In genomic region chr16:67992661-67993206, GRCh38 we compare ENCODE assay signal across 10 cellular contexts. TPM values are rescaled to one million over a fixed set of nuclear protein-coding genes. Genes with fewer than 3 reads are reported as not detected.
DNase-seq lines count a peak whose midpoint lies in the region; ATAC-seq lines count a peak whose summit lies in the region.
"Had no signal": no experiment of that assay in that cellular context is flagged by ENCODE, and none has a peak within 500 bp of the region (broad histone marks: within the 10 kb centered on the region; RNA-seq: fewer than 3 reads in every experiment).

No MANE protein-coding gene starts in this region.

- peak overlapping the region; percentile 81 for H3K9ac ChIP-seq in mesenchymal stem cell (ENCODE audit: low read length)

- no peak overlapping the region for H2BK5ac ChIP-seq in mesenchymal stem cell (ENCODE audit: low read depth, low read length, poor library complexity, severe bottlenecking)

- H2BK120ac ChIP-seq in mesenchymal stem cell (ENCODE audit: low read depth, low read length), result no peak overlapping the region

- no peaks in the 10 kb centered on the region for H3K36me3 ChIP-seq in mesenchymal stem cell (ENCODE audit: control insufficient read depth in 1 of 2, insufficient read depth in 2 of 2, low read depth in 1 of 2, low read length in 2 of 2)
- H3K36me3 ChIP-seq: sigmoid colon had no signal

- no peak overlapping the region for H3K23ac ChIP-seq in mesenchymal stem cell (ENCODE audit: low read length in 2 of 2)

- no peak overlapping the region for H3K4me3 Mint-ChIP-seq in stimulated activated naive CD8-positive, alpha-beta T cell treated with anti-CD3 and anti-CD28 coated beads, Interleukin-15, Interleukin-2, amounts not matched to agents 100 ng/mL and 50 ng/mL, for 24 hours
- no peak overlapping the region for H3K4me3 Mint-ChIP-seq in activated T-helper 2 cell treated with anti-CD3 and anti-CD28 coated beads, Interferon-gamma antibody, Interleukin-2, Interleukin-4, amounts not matched to agents 10 μg/mL and 5 μg/mL and 100 μg/mL, durations not matched to agents 14 hours and 24 hours and 36 hours (ENCODE audit: low read depth)

- intact Hi-C loops in activated T-helper 2 cell treated with anti-CD3 and anti-CD28 coated beads, Interferon-gamma antibody, Interleukin-2, Interleukin-4, amounts not matched to agents 10 μg/mL and 5 μg/mL and 100 μg/mL, durations not matched to agents 14 hours and 24 hours and 36 hours (cut with micrococcal nuclease), result loop anchor here (1.0 kb wide), 3 partner anchors 8 to 72 kb away; no protein-coding TSS in a partner anchor

- H2BK15ac ChIP-seq in mesenchymal stem cell (ENCODE audit: low read depth, poor library complexity, severe bottlenecking), result peak overlapping the region; percentile 60

- DNase-seq in stimulated activated naive CD8-positive, alpha-beta T cell treated with anti-CD3 and anti-CD28 coated beads, Interleukin-15, Interleukin-2, amounts not matched to agents 100 U/mL and 50 U/mL, for 24 hours, result no peak
- no peak for DNase-seq in activated T-helper 2 cell treated with anti-CD3 and anti-CD28 coated beads, Interferon-gamma antibody, Interleukin-2, Interleukin-4, amounts not matched to agents 10 μg/mL and 5 μg/mL and 100 μg/mL, durations not matched to agents 14 hours and 24 hours and 36 hours (ENCODE audit: low spot score)
- no peak for DNase-seq in mesenchymal stem cell
- no peak for DNase-seq in UCSD-AML1 (lab: John Stamatoyannopoulos, UW; ENCODE audit: unreplicated experiment)
- DNase-seq in HCEC 1CT, result no peak
- DNase-seq in SHP77 treated with DMSO at 0.1 percent for 48 hours (lab: John Stamatoyannopoulos, UW), result no peak
- DNase-seq: NCI-H2029 treated with DMSO at 0.1 percent for 48 hours had no signal

- no peak overlapping the region for H2BK12ac ChIP-seq in mesenchymal stem cell (ENCODE audit: low read length in 2 of 2)

- H3K4me3 ChIP-seq in mesenchymal stem cell (ENCODE audit: insufficient read depth in 1 of 2, low read depth in 1 of 2, low read length in 2 of 2), result no peak overlapping the region

- no peaks in the 10 kb centered on the region for H3K9me3 Mint-ChIP-seq in stimulated activated naive CD8-positive, alpha-beta T cell treated with anti-CD3 and anti-CD28 coated beads, Interleukin-15, Interleukin-2, amounts not matched to agents 100 ng/mL and 50 ng/mL, for 24 hours
- H3K9me3 Mint-ChIP-seq in activated T-helper 2 cell treated with anti-CD3 and anti-CD28 coated beads, Interferon-gamma antibody, Interleukin-2, Interleukin-4, amounts not matched to agents 10 μg/mL and 5 μg/mL and 100 μg/mL, durations not matched to agents 14 hours and 24 hours and 36 hours, result no peaks in the 10 kb centered on the region

- H2AK5ac ChIP-seq in mesenchymal stem cell (ENCODE audit: low read length, severe bottlenecking), result no peak overlapping the region

- no peak for ATAC-seq in stimulated activated naive CD8-positive, alpha-beta T cell treated with anti-CD3 and anti-CD28 coated beads, Interleukin-15, Interleukin-2, amounts not matched to agents 100 U/mL and 50 U/mL, for 24 hours
- ATAC-seq in GM19452 (IDR thresholded peaks at IDR 0.05; ENCODE audit: unreplicated experiment), result no peak

- no peak overlapping the region for H3K14ac ChIP-seq in mesenchymal stem cell (ENCODE audit: low read length in 2 of 2)

- no peak overlapping the region for H3K27ac ChIP-seq in mesenchymal stem cell (ENCODE audit: low read length, poor library complexity, severe bottlenecking)

- no peaks in the 10 kb centered on the region for H3K9me3 ChIP-seq in mesenchymal stem cell (ENCODE audit: control insufficient read depth, low read length)
- H3K9me3 ChIP-seq: sigmoid colon had no signal

- no peak overlapping the region for H4K8ac ChIP-seq in mesenchymal stem cell (ENCODE audit: low read length)

- no peaks in the 10 kb centered on the region for H3K79me1 ChIP-seq in mesenchymal stem cell (replicated peaks; ENCODE audit: low read length, poor library complexity, severe bottlenecking)

- H3K36me3 Mint-ChIP-seq in stimulated activated naive CD8-positive, alpha-beta T cell treated with anti-CD3 and anti-CD28 coated beads, Interleukin-15, Interleukin-2, amounts not matched to agents 100 ng/mL and 50 ng/mL, for 24 hours (ENCODE audit: low read depth), result no peaks in the 10 kb centered on the region
- no peaks in the 10 kb centered on the region for H3K36me3 Mint-ChIP-seq in activated T-helper 2 cell treated with anti-CD3 and anti-CD28 coated beads, Interferon-gamma antibody, Interleukin-2, Interleukin-4, amounts not matched to agents 10 μg/mL and 5 μg/mL and 100 μg/mL, durations not matched to agents 14 hours and 24 hours and 36 hours (ENCODE audit: low read depth)

- H3K18ac ChIP-seq in mesenchymal stem cell (ENCODE audit: low read depth in 1 of 2, low read length in 2 of 2), result no peak overlapping the region

- no peak overlapping the region for H2AFZ ChIP-seq in mesenchymal stem cell (ENCODE audit: low read depth, low read length)

- H3K4me2 ChIP-seq in mesenchymal stem cell (ENCODE audit: low read length, poor library complexity, severe bottlenecking), result no peak overlapping the region

- peaks cover 7% of the 10 kb centered on the region for H3K4me1 ChIP-seq in mesenchymal stem cell (ENCODE audit: control insufficient read depth, insufficient read depth, low read depth, low read length)

- H3K4ac ChIP-seq in mesenchymal stem cell (ENCODE audit: low read depth in 1 of 2, low read length in 2 of 2), result peak overlapping the region in 1 of 2 experiments; percentile 29

- peak overlapping the region; percentile 52 for H4K91ac ChIP-seq in mesenchymal stem cell (ENCODE audit: low read length)

- 78% methylated on average over 20 of the region's 20 CpGs for WGBS in mesenchymal stem cell

- peak overlapping the region; percentile 67 for H3K27ac Mint-ChIP-seq in stimulated activated naive CD8-positive, alpha-beta T cell treated with anti-CD3 and anti-CD28 coated beads, Interleukin-15, Interleukin-2, amounts not matched to agents 100 ng/mL and 50 ng/mL, for 24 hours
- H3K27ac Mint-ChIP-seq in activated T-helper 2 cell treated with anti-CD3 and anti-CD28 coated beads, Interferon-gamma antibody, Interleukin-2, Interleukin-4, amounts not matched to agents 10 μg/mL and 5 μg/mL and 100 μg/mL, durations not matched to agents 14 hours and 24 hours and 36 hours, result peak overlapping the region; percentile 69

- peaks cover 0 to 16% of the 10 kb centered on the region in 2 experiments for H3K27me3 ChIP-seq in mesenchymal stem cell (ENCODE audit: control insufficient read depth in 1 of 2, insufficient read depth in 1 of 2, low read length in 2 of 2)
- H3K27me3 ChIP-seq: sigmoid colon had no signal

- H3K27me3 Mint-ChIP-seq in stimulated activated naive CD8-positive, alpha-beta T cell treated with anti-CD3 and anti-CD28 coated beads, Interleukin-15, Interleukin-2, amounts not matched to agents 100 ng/mL and 50 ng/mL, for 24 hours, result no peaks in the 10 kb centered on the region
- no peaks in the 10 kb centered on the region for H3K27me3 Mint-ChIP-seq in activated T-helper 2 cell treated with anti-CD3 and anti-CD28 coated beads, Interferon-gamma antibody, Interleukin-2, Interleukin-4, amounts not matched to agents 10 μg/mL and 5 μg/mL and 100 μg/mL, durations not matched to agents 14 hours and 24 hours and 36 hours (ENCODE audit: low read depth)

- peaks cover 43% of the 10 kb centered on the region for H3K4me1 Mint-ChIP-seq in stimulated activated naive CD8-positive, alpha-beta T cell treated with anti-CD3 and anti-CD28 coated beads, Interleukin-15, Interleukin-2, amounts not matched to agents 100 ng/mL and 50 ng/mL, for 24 hours (ENCODE audit: low read depth)
- peaks cover 30% of the 10 kb centered on the region for H3K4me1 Mint-ChIP-seq in activated T-helper 2 cell treated with anti-CD3 and anti-CD28 coated beads, Interferon-gamma antibody, Interleukin-2, Interleukin-4, amounts not matched to agents 10 μg/mL and 5 μg/mL and 100 μg/mL, durations not matched to agents 14 hours and 24 hours and 36 hours (ENCODE audit: low read depth)

RNA-seq across cellular contexts. Expression of gene DPEP2, which starts 6.5 kb away (rescaled TPM):
- 3.7 and 4.3 TPM in 2 replicates for total RNA-seq in activated T-helper 2 cell treated with anti-CD3 and anti-CD28 coated beads, Interferon-gamma antibody, Interleukin-2, Interleukin-4, amounts not matched to agents 10 μg/mL and 5 μg/mL and 100 μg/mL, durations not matched to agents 14 hours and 24 hours and 36 hours
- polyA plus RNA-seq in mesenchymal stem cell (2013, experiment 1 of 2), result 0.35 TPM
- polyA plus RNA-seq in mesenchymal stem cell (2013, experiment 2 of 2), result 0.19 TPM

RNA-seq across cellular contexts. Expression of gene DPEP3, which starts 12.4 kb away (rescaled TPM):
- total RNA-seq in activated T-helper 2 cell treated with anti-CD3 and anti-CD28 coated beads, Interferon-gamma antibody, Interleukin-2, Interleukin-4, amounts not matched to agents 10 μg/mL and 5 μg/mL and 100 μg/mL, durations not matched to agents 14 hours and 24 hours and 36 hours, result not detected in 2 replicates
- polyA plus RNA-seq in mesenchymal stem cell (2013, experiment 1 of 2), result not detected
- polyA plus RNA-seq in mesenchymal stem cell (2013, experiment 2 of 2), result not detected

RNA-seq across cellular contexts. Expression of gene DPEP2NB, which starts 23.0 kb away (rescaled TPM):
- not detected in 2 replicates for total RNA-seq in activated T-helper 2 cell treated with anti-CD3 and anti-CD28 coated beads, Interferon-gamma antibody, Interleukin-2, Interleukin-4, amounts not matched to agents 10 μg/mL and 5 μg/mL and 100 μg/mL, durations not matched to agents 14 hours and 24 hours and 36 hours
- polyA plus RNA-seq in mesenchymal stem cell (2013, experiment 1 of 2), result not detected
- not detected for polyA plus RNA-seq in mesenchymal stem cell (2013, experiment 2 of 2)
- total RNA-seq: sigmoid colon had no signal
- polyA plus RNA-seq: sigmoid colon had no signal

RNA-seq across cellular contexts. Expression of gene SLC12A4, which starts 24.3 kb away (rescaled TPM):
- 46.2 and 47.1 TPM in 2 replicates for total RNA-seq in activated T-helper 2 cell treated with anti-CD3 and anti-CD28 coated beads, Interferon-gamma antibody, Interleukin-2, Interleukin-4, amounts not matched to agents 10 μg/mL and 5 μg/mL and 100 μg/mL, durations not matched to agents 14 hours and 24 hours and 36 hours
- 43.9 TPM for polyA plus RNA-seq in mesenchymal stem cell (2013, experiment 1 of 2)
- 45.1 TPM for polyA plus RNA-seq in mesenchymal stem cell (2013, experiment 2 of 2)

RNA-seq across cellular contexts. Expression of gene DDX28, which starts 30.3 kb away (rescaled TPM):
- total RNA-seq in activated T-helper 2 cell treated with anti-CD3 and anti-CD28 coated beads, Interferon-gamma antibody, Interleukin-2, Interleukin-4, amounts not matched to agents 10 μg/mL and 5 μg/mL and 100 μg/mL, durations not matched to agents 14 hours and 24 hours and 36 hours, result 19.3 TPM in 2 replicates
- 4.4 TPM for polyA plus RNA-seq in mesenchymal stem cell (2013, experiment 1 of 2)
- polyA plus RNA-seq in mesenchymal stem cell (2013, experiment 2 of 2), result 4.6 TPM
